ENCODE assay signal across 7 cellular contexts in genomic region chr2:96062483-96062882, GRCh38. TPM values are rescaled to one million over a fixed set of nuclear protein-coding genes. Genes with fewer than 3 reads are reported as not detected.
"Had no signal": no experiment of that assay in that cellular context is flagged by ENCODE, and none has a peak within 500 bp of the region (broad histone marks: within the 10 kb centered on the region; RNA-seq: fewer than 3 reads in every experiment).

No MANE protein-coding gene starts in this region.

RNA-seq across cellular contexts. Expression of gene GPAT2, which starts 27.8 kb away (rescaled TPM):
- total RNA-seq: LHCN-M2, MCF 10A, NCI-H460, OCI-LY7, RPMI7951, SK-MEL-5 had no signal

RNA-seq across cellular contexts. Expression of gene ADRA2B, which starts 53.9 kb away (rescaled TPM):
- total RNA-seq: LHCN-M2, MCF 10A, NCI-H460, RPMI7951, SJCRH30, SK-MEL-5 had no signal
